27 cellular contexts compared by ENCODE assay signal in the genomic region with DNA sequence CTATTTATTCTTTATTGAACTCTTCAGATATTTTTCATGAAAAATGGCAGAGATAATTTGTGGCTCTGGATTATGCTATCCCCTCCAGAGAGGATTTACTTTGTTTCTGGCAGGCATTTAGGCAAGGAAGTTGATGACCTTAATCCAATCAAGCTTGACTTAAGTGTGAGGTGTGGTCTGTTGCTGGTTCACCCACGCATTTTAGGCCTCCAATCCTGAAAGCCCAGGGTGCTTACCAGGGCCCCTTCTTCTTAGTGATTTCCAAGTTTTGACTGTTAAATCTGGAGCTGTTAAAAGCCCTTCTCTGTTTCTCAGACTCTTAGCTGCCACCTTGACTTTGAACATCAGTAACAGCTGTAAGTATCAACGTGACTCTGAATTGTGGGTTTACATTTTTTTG.
DNase-seq lines count a peak whose midpoint lies in the region; FAIRE-seq and TF ChIP-seq lines count a peak whose summit lies in the region.
"Had no signal": no experiment of that assay in that cellular context is flagged by ENCODE, and none has a peak within 500 bp of the region (broad histone marks: within the 10 kb centered on the region; RNA-seq: fewer than 3 reads in every experiment).

No MANE protein-coding gene starts in this region.

- peaks cover 0 to 3% (median 1%) of the 10 kb centered on the region in 3 donors for H3K27me3 Mint-ChIP-seq in CD14-positive monocyte (ENCODE audit: low read depth in 3 of 3)

- POLR2A ChIA-PET in A673 (lab: Charles Lee; ENCODE audit: low non-redundant PET), result interaction anchor here (0.7 kb wide), 1 partner anchor 85 kb away, joined by 3 read pairs; no protein-coding TSS in a partner anchor

- H3K27me3 ChIP-seq in A673 (replicated peaks; ENCODE audit: insufficient read depth, low read depth, low read length, poor library complexity) (no peaks in the 10 kb centered on the region), SJCRH30 (no peaks in the 10 kb centered on the region)
- H3K27me3 ChIP-seq: MG63 had no signal

- peak; percentile 24 for FAIRE-seq in GM18507 (lab: Jason Lieb, UNC)

- H3K4me1 Mint-ChIP-seq in CD14-positive monocyte, result no peaks in the 10 kb centered on the region
- H3K4me1 Mint-ChIP-seq: CD4-positive, CD25-positive, alpha-beta regulatory T cell had no signal

- TF ChIP-seq CTCF in A673 (conservative IDR thresholded peaks at IDR 0.05; ENCODE audit: low read depth, low read length), result no peak
- TF ChIP-seq CTCF in CD14-positive monocyte (IDR thresholded peaks at IDR 0.05), result no peak

- H3K36me3 ChIP-seq in A673 (ENCODE audit: insufficient read depth, low read length, poor library complexity, severe bottlenecking) (no peaks in the 10 kb centered on the region), SJCRH30 (0 out of 2 replicates have a peak, but pooled peaks cover 2% of the 10 kb centered on the region)
- H3K36me3 ChIP-seq: MG63 had no signal

- H3K9me3 ChIP-seq in A673 (ENCODE audit: low read depth, low read length, poor library complexity, severe bottlenecking), result no peaks in the 10 kb centered on the region
- H3K9me3 ChIP-seq in SJCRH30 (replicated peaks), result 0 out of 2 replicates have a peak, but pooled peaks cover 4% of the 10 kb centered on the region

- no peak overlapping the region for H3K27ac Mint-ChIP-seq in CD14-positive monocyte
- H3K27ac Mint-ChIP-seq: CD4-positive, CD25-positive, alpha-beta regulatory T cell had no signal

- H3K27ac ChIP-seq in A673 (ENCODE audit: low read depth, low read length, poor library complexity, severe bottlenecking) (no peak overlapping the region), SJCRH30 (peak overlapping the region; percentile 18; the same call in 1 of the 2 replicates)
- H3K27ac ChIP-seq: 22Rv1, SK-N-MC had no signal

- H3K9me3 Mint-ChIP-seq in CD14-positive monocyte, result peaks cover 0 to 6% (median 2%) of the 10 kb centered on the region in 7 donors

- intact Hi-C loops in A673 (cut with micrococcal nuclease; ENCODE audit: unreplicated experiment) (no loop called here), CD14-positive monocyte (cut with micrococcal nuclease) (no loop called here)

- CTCF ChIA-PET in A673 (lab: Charles Lee), result no interaction called here

- H3K4me3 ChIP-seq in A673 (ENCODE audit: low read depth, low read length, poor library complexity, severe bottlenecking), result no peak overlapping the region
- H3K4me3 ChIP-seq in SJCRH30, result no peak overlapping the region
- H3K4me3 ChIP-seq: MG63, SK-N-MC had no signal

- H3K36me3 Mint-ChIP-seq in CD14-positive monocyte, result no peaks in the 10 kb centered on the region
- H3K36me3 Mint-ChIP-seq: CD4-positive, CD25-positive, alpha-beta regulatory T cell had no signal

- H3K4me1 ChIP-seq in A673 (ENCODE audit: insufficient read depth, low read length, poor library complexity, severe bottlenecking) (peaks cover 9% of the 10 kb centered on the region), SJCRH30 (peaks cover 15% of the 10 kb centered on the region)

- no TSS peak for BruUV-seq in A673 (replicated peaks; lab: Mats Ljungman, UMichigan)

- DNase-seq in A673 (ENCODE audit: low spot score), result peak; percentile 68
- no peak for DNase-seq in GM18507 (ENCODE audit: extremely low spot score, insufficient read length, low read depth)
- peak in 1 of 2 experiments; percentile 41 for DNase-seq in SJCRH30
- peak; percentile 15 for DNase-seq in myocyte (ENCODE audit: low read depth)
- no peak for DNase-seq in CD14-positive monocyte (ENCODE audit: low spot score)
- DNase-seq in GF-D8 (lab: John Stamatoyannopoulos, UW), result no peak
- no peak for DNase-seq in H4 (ENCODE audit: low spot score)
- no peak for DNase-seq in germinal center (ENCODE audit: low spot score)
- DNase-seq: ACHN; CD4-positive, CD25-positive, alpha-beta regulatory T cell; DMS153; DND-41; GOT3; HCEC 1CT; KBM-7; MG63; NCI-H1048; NCI-H1417 treated with DMSO at 0.1 percent for 48 hours; NCI-H187; NCI-H2081 treated with DMSO at 0.1 percent for 48 hours; NCI-H2171 treated with DMSO at 0.1 percent for 48 hours; NCI-H345; NCI-H774; RPMI8226; SHP77 had no signal

- no peak overlapping the region for H3K4me3 Mint-ChIP-seq in CD14-positive monocyte
- H3K4me3 Mint-ChIP-seq: CD4-positive, CD25-positive, alpha-beta regulatory T cell had no signal

Comparison
In these comparisons a context has a peak if more than half of its experiments do, and no peak if none do; other contexts are left out.
1. DNase-seq: peak in A673 (single experiment) and myocyte (single experiment); none in GM18507 (single experiment), CD14-positive monocyte (single experiment), GF-D8 (single experiment), H4 (single experiment) and germinal center (single experiment).